Comparison of ENCODE assay signal across 25 cellular contexts in genomic region chr3:10563396-10563795, GRCh38. TPM values are rescaled to one million over a fixed set of nuclear protein-coding genes. Genes with fewer than 3 reads are reported as not detected.
DNase-seq lines count a peak whose midpoint lies in the region; ATAC-seq, FAIRE-seq and TF ChIP-seq lines count a peak whose summit lies in the region.
"Had no signal": no experiment of that assay in that cellular context is flagged by ENCODE, and none has a peak within 500 bp of the region (broad histone marks: within the 10 kb centered on the region; RNA-seq: fewer than 3 reads in every experiment).

No MANE protein-coding gene starts in this region.

- H2AFZ ChIP-seq in Karpas-422 (ENCODE audit: low read length): no peak overlapping the region

- no peaks in the 10 kb centered on the region for H3K79me2 ChIP-seq in Karpas-422 (ENCODE audit: low read length)

- no peaks in the 10 kb centered on the region for H4K20me1 ChIP-seq in Karpas-422 (ENCODE audit: insufficient read depth, low read depth, low read length)

- no peak for FAIRE-seq in small intestine (lab: Jason Lieb, UNC)
- FAIRE-seq: D721Med had no signal

- H3K4me1 ChIP-seq in Karpas-422 (ENCODE audit: low read length): peaks cover 12% of the 10 kb centered on the region
- H3K4me1 ChIP-seq in suprapubic skin: no peaks in the 10 kb centered on the region
- no peaks in the 10 kb centered on the region for H3K4me1 ChIP-seq in small intestine (ENCODE audit: control insufficient read depth in 2 of 2, insufficient read depth in 1 of 2, low read depth in 1 of 2, low read length in 1 of 2)
- H3K4me1 ChIP-seq: gastroesophageal sphincter, Peyer's patch had no signal

- no peak for TF ChIP-seq CTCF in suprapubic skin (IDR thresholded peaks at IDR 0.05)

- ATAC-seq in GM21786 (IDR thresholded peaks at IDR 0.05; ENCODE audit: unreplicated experiment): peak; percentile 60
- ATAC-seq in GM21528 (IDR thresholded peaks at IDR 0.05; ENCODE audit: low FRiP score, unreplicated experiment): no peak
- ATAC-seq: gastroesophageal sphincter, WTC11 had no signal

- WGBS in suprapubic skin: no CpG with 5 or more reads among the region's 2 CpGs
- WGBS in small intestine, 3 donors: 65 to 78% (median 74%) methylated on average over 2 of the region's 2 CpGs

- H3K4me3 ChIP-seq in Karpas-422 (ENCODE audit: low read length) (no peak overlapping the region), suprapubic skin (no peak overlapping the region), small intestine (ENCODE audit: low read depth in 1 of 2, low read length in 2 of 2) (no peak overlapping the region)
- H3K4me3 ChIP-seq: gastroesophageal sphincter, Peyer's patch had no signal

- H3K9me2 ChIP-seq in Karpas-422 (replicated peaks; ENCODE audit: insufficient read depth, low read length): no peaks in the 10 kb centered on the region
- H3K9me2 ChIP-seq: SK-N-SH had no signal

- peak; percentile 58 for DNase-seq in activated effector memory CD4-positive, alpha-beta T cell treated with anti-CD3 and anti-CD28 coated beads, Interleukin-2, amount 50 U/mL, for 16 hours
- DNase-seq in activated effector memory CD4-positive, alpha-beta T cell treated with Interleukin-2 at 50 U/mL for 16 hours: no peak
- DNase-seq in Karpas-422: peak; percentile 50
- DNase-seq in suprapubic skin (ENCODE audit: low spot score in 2 of 2): peak; percentile 19 to 40
- no peak for DNase-seq in small intestine
- no peak for DNase-seq in 8988T
- DNase-seq: activated CD4-positive, alpha-beta memory T cell treated with anti-CD3 and anti-CD28 coated beads, Interleukin-2, amount 10 ng/mL, durations not matched to agents 7 days and 5 days; activated naive CD4-positive, alpha-beta T cell treated with anti-CD3 and anti-CD28 coated beads, Interleukin-2, amount 10 ng/mL, durations not matched to agents 7 days and 5 days; activated T-cell treated with anti-CD3 and anti-CD28 coated beads, Interleukin-2, amount 50 U/mL, for 1 hour; anterior cingulate cortex; central memory CD4-positive, alpha-beta T cell; midbrain; NCI-H146; NCI-H345; Peyer's patch; SK-N-SH; stimulated activated CD4-positive, alpha-beta T cell treated with anti-CD3 and anti-CD28 coated beads, Interleukin-4, amount 100 ng/mL, for 1 hour had no signal

- no peak overlapping the region for H3K4me2 ChIP-seq in Karpas-422 (ENCODE audit: low read depth, low read length, poor library complexity, severe bottlenecking)
- H3K4me2 ChIP-seq: SK-N-SH had no signal

- H3K9me3 ChIP-seq in Karpas-422 (ENCODE audit: low read length) (no peaks in the 10 kb centered on the region), suprapubic skin (no peaks in the 10 kb centered on the region), small intestine (ENCODE audit: control insufficient read depth, low read depth) (no peaks in the 10 kb centered on the region)
- H3K9me3 ChIP-seq: SK-N-SH had no signal

- H3K27me3 ChIP-seq in Karpas-422 (ENCODE audit: low read length) (peaks cover 8% of the 10 kb centered on the region; the same call in 1 of the 2 replicates), suprapubic skin (peaks cover 13% of the 10 kb centered on the region), small intestine (ENCODE audit: control insufficient read depth in 2 of 2, insufficient read depth in 2 of 2, low read length in 2 of 2) (peaks cover 0 to 2% of the 10 kb centered on the region in 2 donors)
- H3K27me3 ChIP-seq: Peyer's patch had no signal

- H3K27ac ChIP-seq in Karpas-422 (ENCODE audit: low read length) (no peak overlapping the region), suprapubic skin (no peak overlapping the region), small intestine (ENCODE audit: low read depth in 1 of 2, low read length in 1 of 2) (no peak overlapping the region)
- H3K27ac ChIP-seq: 22Rv1, gastroesophageal sphincter, Peyer's patch had no signal

- no peak for TF ChIP-seq EP300 in suprapubic skin (IDR thresholded peaks at IDR 0.05)

- H3K36me3 ChIP-seq in Karpas-422 (ENCODE audit: insufficient read depth, low read length) (no peaks in the 10 kb centered on the region), suprapubic skin (no peaks in the 10 kb centered on the region), small intestine (ENCODE audit: control insufficient read depth in 2 of 2, insufficient read depth in 2 of 2, low read length in 2 of 2) (no peaks in the 10 kb centered on the region)
- H3K36me3 ChIP-seq: gastroesophageal sphincter, Peyer's patch had no signal

- no peak for TF ChIP-seq POLR2A in suprapubic skin (IDR thresholded peaks at IDR 0.05)

- H3K9ac ChIP-seq in Karpas-422 (ENCODE audit: low read length): no peak overlapping the region
- H3K9ac ChIP-seq: SK-N-SH had no signal

RNA-seq across cellular contexts. Expression of gene ATP2B2, which starts 58.0 kb away (rescaled TPM):
- total RNA-seq in Karpas-422 (2014; rRNA removed; shearing (Covaris generic); ENCODE audit: low replicate concordance): 0.11 and 0.22 TPM in 2 replicates
- total RNA-seq in suprapubic skin: 1 to 10 TPM in 2 of 4 donors, under 1 TPM in 1, not detected in 1; 0.86 to 2.2 (median 1.0) TPM
- polyA plus RNA-seq in small intestine: under 1 TPM in 1 of 3 donors, not detected in 2; 0.39 TPM
- total RNA-seq: activated CD4-positive, alpha-beta memory T cell treated with anti-CD3 and anti-CD28 coated beads, Interleukin-2, amount 10 ng/mL, durations not matched to agents 7 days and 5 days; epithelial cell of proximal tubule; Peyer's patch had no signal
- polyA plus RNA-seq: BJ had no signal

Comparison
In these comparisons a context has a peak if more than half of its experiments do, and no peak if none do; other contexts are left out.
1. DNase-seq: peak in activated effector memory CD4-positive, alpha-beta T cell treated with anti-CD3 and anti-CD28 coated beads, Interleukin-2, amount 50 U/mL, for 16 hours (single experiment), Karpas-422 (single experiment) and suprapubic skin (2 of 2); none in activated effector memory CD4-positive, alpha-beta T cell treated with Interleukin-2 at 50 U/mL for 16 hours (single experiment), small intestine (single experiment) and 8988T (single experiment).